In the genomic region with DNA sequence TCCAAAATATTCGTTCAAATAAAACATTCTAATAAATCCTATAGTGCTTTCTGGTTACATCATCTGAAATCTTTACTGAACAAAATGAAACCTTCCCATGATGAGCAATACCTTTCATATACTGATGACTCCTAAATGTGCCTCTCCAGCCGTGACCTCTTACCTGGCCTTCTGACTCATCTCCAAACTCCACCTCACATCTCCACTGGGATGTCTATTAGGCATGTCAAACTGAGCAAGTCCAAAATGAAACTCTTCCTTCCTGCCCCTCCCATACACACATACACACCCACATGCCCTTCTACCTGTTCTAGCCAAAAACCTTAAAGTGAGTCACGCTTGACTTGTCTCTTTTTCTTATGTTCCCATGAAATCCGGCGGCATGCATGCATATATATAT, we compare ENCODE assay signal across 9 cellular contexts. TPM values are rescaled to one million over a fixed set of nuclear protein-coding genes. Genes with fewer than 3 reads are reported as not detected.
DNase-seq lines count a peak whose midpoint lies in the region; ATAC-seq and TF ChIP-seq lines count a peak whose summit lies in the region.
"Had no signal": no experiment of that assay in that cellular context is flagged by ENCODE, and none has a peak within 500 bp of the region (broad histone marks: within the 10 kb centered on the region; RNA-seq: fewer than 3 reads in every experiment).

No MANE protein-coding gene starts in this region.

- H3K27me3 Mint-ChIP-seq in stimulated activated naive CD8-positive, alpha-beta T cell treated with anti-CD3 and anti-CD28 coated beads, Interleukin-15, amount 100 ng/mL, for 72 hours, result no peaks in the 10 kb centered on the region
- peaks cover 0 to 1% (median 0%) of the 10 kb centered on the region in 3 donors for H3K27me3 Mint-ChIP-seq in CD14-positive monocyte (ENCODE audit: low read depth in 3 of 3)

- H3K9me3 Mint-ChIP-seq in stimulated activated naive CD8-positive, alpha-beta T cell treated with anti-CD3 and anti-CD28 coated beads, Interleukin-15, amount 100 ng/mL, for 72 hours, result no peaks in the 10 kb centered on the region
- H3K9me3 Mint-ChIP-seq in CD14-positive monocyte, result peaks cover 0 to 3% (median 0%) of the 10 kb centered on the region in 7 donors

- peak overlapping the region in 1 of 2 donors; percentile 82 for H3K27ac Mint-ChIP-seq in stimulated activated naive CD8-positive, alpha-beta T cell treated with anti-CD3 and anti-CD28 coated beads, Interleukin-15, amount 100 ng/mL, for 72 hours
- H3K27ac Mint-ChIP-seq in CD14-positive monocyte, result peak overlapping the region in 3 of 7 donors; percentile 35 to 72 (median 39)

- peak overlapping the region; percentile 2 to 30 for H3K4me3 Mint-ChIP-seq in stimulated activated naive CD8-positive, alpha-beta T cell treated with anti-CD3 and anti-CD28 coated beads, Interleukin-15, amount 100 ng/mL, for 72 hours
- no peak overlapping the region for H3K4me3 Mint-ChIP-seq in CD14-positive monocyte

- no peak for TF ChIP-seq CTCF in CD14-positive monocyte (IDR thresholded peaks at IDR 0.05)

- peaks cover 42% of the 10 kb centered on the region for H3K4me1 Mint-ChIP-seq in stimulated activated naive CD8-positive, alpha-beta T cell treated with anti-CD3 and anti-CD28 coated beads, Interleukin-15, amount 100 ng/mL, for 72 hours
- H3K4me1 Mint-ChIP-seq in CD14-positive monocyte, result peaks cover 33% of the 10 kb centered on the region

- DNase-seq in A172 (ENCODE audit: low spot score) (peak; percentile 40), NCI-H2107 treated with DMSO at 0.1 percent for 48 hours (lab: John Stamatoyannopoulos, UW; ENCODE audit: unreplicated experiment) (no peak), HUDEP-2 (lab: John Stamatoyannopoulos, UW; ENCODE audit: unreplicated experiment in 76 of 76) (no peak), CD14-positive monocyte (ENCODE audit: low spot score) (no peak)
- DNase-seq in activated naive CD4-positive, alpha-beta T cell treated with anti-CD3 and anti-CD28 coated beads, Interleukin-2, amount 50 U/mL, for 16 hours, result peak; percentile 52
- DNase-seq in stimulated activated naive CD8-positive, alpha-beta T cell treated with anti-CD3 and anti-CD28 coated beads, Interleukin-15, amount 100 ng/mL, for 72 hours, result peak; percentile 41 to 75
- DNase-seq: left cardiac atrium had no signal

- intact Hi-C loops in CD14-positive monocyte (cut with micrococcal nuclease), result no loop called here

- H3K36me3 Mint-ChIP-seq in CD14-positive monocyte, result peaks cover 62 to 67% of the 10 kb centered on the region in 2 donors

- peak; percentile 78 for ATAC-seq in GM19397 (IDR thresholded peaks at IDR 0.05; ENCODE audit: unreplicated experiment)
- peak; percentile 97 for ATAC-seq in HG03342 (IDR thresholded peaks at IDR 0.05; ENCODE audit: unreplicated experiment)
- ATAC-seq in stimulated activated naive CD8-positive, alpha-beta T cell treated with anti-CD3 and anti-CD28 coated beads, Interleukin-15, amount 100 ng/mL, for 72 hours, result peak; percentile 99

RNA-seq across cellular contexts. Expression of a gene that starts 22.9 kb away (rescaled TPM):
- total RNA-seq in A172 (2014; rRNA removed; shearing (Covaris generic)), result 9.6 and 13.7 TPM in 2 replicates
- 10 to 100 TPM; 19.1 to 35.6 TPM for polyA plus RNA-seq in CD14-positive monocyte

Comparison
In these comparisons a context has a peak if more than half of its experiments do, and no peak if none do; other contexts are left out.
1. DNase-seq: peak in A172 (single experiment), activated naive CD4-positive, alpha-beta T cell treated with anti-CD3 and anti-CD28 coated beads, Interleukin-2, amount 50 U/mL, for 16 hours (single experiment) and stimulated activated naive CD8-positive, alpha-beta T cell treated with anti-CD3 and anti-CD28 coated beads, Interleukin-15, amount 100 ng/mL, for 72 hours (2 of 2); none in NCI-H2107 treated with DMSO at 0.1 percent for 48 hours (single experiment), HUDEP-2 (0 of 76) and CD14-positive monocyte (single experiment).
2. H3K4me3 Mint-ChIP-seq: peak in stimulated activated naive CD8-positive, alpha-beta T cell treated with anti-CD3 and anti-CD28 coated beads, Interleukin-15, amount 100 ng/mL, for 72 hours (2 of 2); none in CD14-positive monocyte (0 of 2).
3. Peak in every context shown above with its lines, with median percentiles within 50 percentile points of each other: ATAC-seq.